Comparison of ENCODE assay signal across 9 cellular contexts in the genomic region with DNA sequence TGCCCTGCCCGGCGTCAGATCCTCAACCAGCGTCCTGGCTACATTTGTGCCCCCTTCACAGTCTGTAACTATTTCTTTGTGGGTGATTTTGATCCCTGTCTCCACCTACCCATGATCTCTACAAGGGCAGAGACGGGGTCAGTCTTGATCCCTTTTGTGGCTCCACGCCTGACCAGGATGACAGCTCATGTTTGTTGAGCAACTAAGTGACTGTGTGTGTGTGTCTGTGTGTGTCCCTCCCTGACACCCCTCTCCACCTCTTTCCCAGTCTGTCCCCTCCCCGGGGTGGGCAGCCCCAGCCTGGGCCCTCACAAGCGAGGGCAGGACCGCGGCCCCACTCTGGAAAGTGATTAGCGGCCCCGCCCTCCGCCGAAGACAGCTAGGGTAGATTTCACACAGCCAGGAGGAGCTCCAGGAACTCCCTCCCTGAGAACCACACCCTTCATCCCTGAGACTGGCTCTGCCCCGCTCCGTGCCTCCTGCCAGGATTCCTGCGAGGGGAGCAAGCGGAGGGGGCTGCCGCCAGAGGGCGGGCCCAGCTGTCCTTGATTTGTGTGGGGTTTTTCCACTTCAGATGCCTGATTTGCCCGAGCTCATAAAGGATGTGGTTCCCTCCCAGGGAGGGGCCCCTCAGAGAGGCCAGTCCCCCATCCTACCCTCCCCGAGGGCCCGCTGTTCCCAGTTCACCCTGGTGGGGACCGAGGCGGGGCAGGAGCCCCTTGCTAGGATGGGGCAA. TPM values are rescaled to one million over a fixed set of nuclear protein-coding genes. Genes with fewer than 3 reads are reported as not detected.
DNase-seq lines count a peak whose midpoint lies in the region; ATAC-seq, FAIRE-seq and TF ChIP-seq lines count a peak whose summit lies in the region.
"Had no signal": no experiment of that assay in that cellular context is flagged by ENCODE, and none has a peak within 500 bp of the region (broad histone marks: within the 10 kb centered on the region; RNA-seq: fewer than 3 reads in every experiment).

No MANE protein-coding gene starts in this region.

- H3K27me3 Mint-ChIP-seq in naive thymus-derived CD4-positive, alpha-beta T cell: peaks cover 27 to 56% (median 35%) of the 10 kb centered on the region in 5 donors
- peaks cover 73% of the 10 kb centered on the region for H3K27me3 Mint-ChIP-seq in stimulated activated memory B cell treated with anti-CD40 and anti-IgM and Interleukin-4, amounts not matched to agents 10 μg/mL and 1 μg/mL and 100 μg/mL, for 72 hours

- no peak overlapping the region for H3K4me3 ChIP-seq in bronchial epithelial cell (ENCODE audit: low read depth, low read length)
- H3K4me3 ChIP-seq in naive thymus-derived CD4-positive, alpha-beta T cell (ENCODE audit: low read length): no peak overlapping the region

- no peaks in the 10 kb centered on the region for H3K4me1 ChIP-seq in naive thymus-derived CD4-positive, alpha-beta T cell (ENCODE audit: control insufficient read depth in 2 of 2, insufficient read depth in 2 of 2, low read length in 2 of 2)

- peaks cover 38% of the 10 kb centered on the region for H3K27me3 ChIP-seq in bronchial epithelial cell (ENCODE audit: control insufficient read depth, insufficient read depth, low read length)
- H3K27me3 ChIP-seq in naive thymus-derived CD4-positive, alpha-beta T cell (ENCODE audit: control insufficient read depth in 2 of 2, insufficient read depth in 2 of 2, low read length in 2 of 2): peaks cover 2 to 4% of the 10 kb centered on the region in 2 donors

- no peaks in the 10 kb centered on the region for H3K9me3 Mint-ChIP-seq in naive thymus-derived CD4-positive, alpha-beta T cell
- peaks cover 2% of the 10 kb centered on the region for H3K9me3 Mint-ChIP-seq in stimulated activated memory B cell treated with anti-CD40 and anti-IgM and Interleukin-4, amounts not matched to agents 10 μg/mL and 1 μg/mL and 100 μg/mL, for 72 hours
- H3K9me3 Mint-ChIP-seq: stimulated activated naive CD8-positive, alpha-beta T cell treated with anti-CD3 and anti-CD28 coated beads, Interleukin-15, Interleukin-2, amounts not matched to agents 100 ng/mL and 50 ng/mL, for 24 hours had no signal

- DNase-seq in D721Med (ENCODE audit: insufficient read length, low spot score) (no peak), LoVo (ENCODE audit: low spot score) (peak; percentile 61), bronchial epithelial cell (ENCODE audit: low read depth) (no peak), NCI-H187 (lab: John Stamatoyannopoulos, UW) (no peak)
- DNase-seq in naive thymus-derived CD4-positive, alpha-beta T cell: no peak

- no peaks in the 10 kb centered on the region for H3K9me3 ChIP-seq in naive thymus-derived CD4-positive, alpha-beta T cell (ENCODE audit: control insufficient read depth in 2 of 3, low read length in 3 of 3)

- no peak overlapping the region for H3K4me3 Mint-ChIP-seq in naive thymus-derived CD4-positive, alpha-beta T cell
- H3K4me3 Mint-ChIP-seq in stimulated activated memory B cell treated with anti-CD40 and anti-IgM and Interleukin-4, amounts not matched to agents 10 μg/mL and 1 μg/mL and 100 μg/mL, for 72 hours: no peak overlapping the region
- H3K4me3 Mint-ChIP-seq: stimulated activated naive CD8-positive, alpha-beta T cell treated with anti-CD3 and anti-CD28 coated beads, Interleukin-15, Interleukin-2, amounts not matched to agents 100 ng/mL and 50 ng/mL, for 24 hours had no signal

- POLR2A ChIA-PET in naive thymus-derived CD4-positive, alpha-beta T cell (lab: Charles Lee): no interaction called here

- CTCF ChIA-PET in naive thymus-derived CD4-positive, alpha-beta T cell (lab: Charles Lee): interaction anchor here (0.6 kb wide), 1 partner anchor 40 kb away, joined by 3 read pairs; no protein-coding TSS in a partner anchor

- peak; percentile 37 for ATAC-seq in naive thymus-derived CD4-positive, alpha-beta T cell
- ATAC-seq in HG03342 (IDR thresholded peaks at IDR 0.05; ENCODE audit: unreplicated experiment) (no peak), HG02571 (IDR thresholded peaks at IDR 0.05; ENCODE audit: unreplicated experiment) (no peak)
- no peak for ATAC-seq in stimulated activated memory B cell treated with anti-CD40 and anti-IgM and Interleukin-4, amounts not matched to agents 10 μg/mL and 1 μg/mL and 100 μg/mL, for 72 hours

- H3K36me3 Mint-ChIP-seq in naive thymus-derived CD4-positive, alpha-beta T cell: peaks cover 0 to 5% (median 0%) of the 10 kb centered on the region in 5 donors
- no peaks in the 10 kb centered on the region for H3K36me3 Mint-ChIP-seq in stimulated activated memory B cell treated with anti-CD40 and anti-IgM and Interleukin-4, amounts not matched to agents 10 μg/mL and 1 μg/mL and 100 μg/mL, for 72 hours

- no peak for FAIRE-seq in D721Med (lab: Jason Lieb, UNC)
- FAIRE-seq in bronchial epithelial cell (lab: Jason Lieb, UNC): no peak

- TF ChIP-seq CTCF in D721Med (IDR thresholded peaks at IDR 0.05; ENCODE audit: insufficient read depth, missing control alignments) (peak; percentile 30), bronchial epithelial cell (IDR thresholded peaks at IDR 0.05; ENCODE audit: insufficient read depth, low read length, severe bottlenecking) (peak; percentile 25)

- intact Hi-C loops in naive thymus-derived CD4-positive, alpha-beta T cell (cut with micrococcal nuclease): loop anchor here in 1 of 2 donors (10.0 kb wide), 1 partner anchor 399 kb away; no protein-coding TSS in a partner anchor

- H3K36me3 ChIP-seq in bronchial epithelial cell (ENCODE audit: control insufficient read depth, insufficient read depth, low read length): no peaks in the 10 kb centered on the region
- no peaks in the 10 kb centered on the region for H3K36me3 ChIP-seq in naive thymus-derived CD4-positive, alpha-beta T cell (ENCODE audit: control insufficient read depth in 2 of 3, insufficient read depth in 3 of 3, low read length in 3 of 3)

- H3K27ac ChIP-seq in naive thymus-derived CD4-positive, alpha-beta T cell (ENCODE audit: low read depth, low read length): no peak overlapping the region

- H3K4me1 Mint-ChIP-seq in naive thymus-derived CD4-positive, alpha-beta T cell: peaks cover 0 to 9% (median 3%) of the 10 kb centered on the region in 7 donors
- H3K4me1 Mint-ChIP-seq in stimulated activated memory B cell treated with anti-CD40 and anti-IgM and Interleukin-4, amounts not matched to agents 10 μg/mL and 1 μg/mL and 100 μg/mL, for 72 hours: peaks cover 12% of the 10 kb centered on the region

- no peak overlapping the region for H3K27ac Mint-ChIP-seq in naive thymus-derived CD4-positive, alpha-beta T cell
- no peak overlapping the region for H3K27ac Mint-ChIP-seq in stimulated activated memory B cell treated with anti-CD40 and anti-IgM and Interleukin-4, amounts not matched to agents 10 μg/mL and 1 μg/mL and 100 μg/mL, for 72 hours
- H3K27ac Mint-ChIP-seq: stimulated activated naive CD8-positive, alpha-beta T cell treated with anti-CD3 and anti-CD28 coated beads, Interleukin-15, Interleukin-2, amounts not matched to agents 100 ng/mL and 50 ng/mL, for 24 hours had no signal

RNA-seq across cellular contexts. Expression of a gene that starts 5.3 kb away (rescaled TPM):
- total RNA-seq in bronchial epithelial cell: 2.2 TPM in 1 of 2 replicates, not detected in the other
- not detected for total RNA-seq in naive thymus-derived CD4-positive, alpha-beta T cell
- polyA plus RNA-seq in naive thymus-derived CD4-positive, alpha-beta T cell: not detected

RNA-seq across cellular contexts. Expression of a gene that starts 19.5 kb away (rescaled TPM):
- 2.9 and 6.0 TPM in 2 replicates for total RNA-seq in bronchial epithelial cell
- 10 to 100 TPM in 2 of 5 experiments, 1 to 10 TPM in 3; 5.5 to 27.0 (median 8.2) TPM for total RNA-seq in naive thymus-derived CD4-positive, alpha-beta T cell
- 10 to 100 TPM; 15.6 to 15.8 TPM for polyA plus RNA-seq in naive thymus-derived CD4-positive, alpha-beta T cell

RNA-seq across cellular contexts. Expression of a gene that starts 31.0 kb away (rescaled TPM):
- under 0.01 and 0.13 TPM in 2 replicates for total RNA-seq in bronchial epithelial cell
- total RNA-seq in naive thymus-derived CD4-positive, alpha-beta T cell: not detected
- not detected for polyA plus RNA-seq in naive thymus-derived CD4-positive, alpha-beta T cell

RNA-seq across cellular contexts. Expression of a gene that starts 35.9 kb away (rescaled TPM):
- total RNA-seq in bronchial epithelial cell: 115 and 219 TPM in 2 replicates
- 100 to 1,000 TPM in 1 of 5 experiments, 10 to 100 TPM in 4; 40.0 to 114 (median 71.1) TPM for total RNA-seq in naive thymus-derived CD4-positive, alpha-beta T cell
- 100 to 1,000 TPM; 166 to 180 TPM for polyA plus RNA-seq in naive thymus-derived CD4-positive, alpha-beta T cell

RNA-seq across cellular contexts. Expression of a gene that starts 41.2 kb away (rescaled TPM):
- total RNA-seq in bronchial epithelial cell: 5,082 and 6,563 TPM in 2 replicates
- 1,000 to 10,000 TPM; 2,562 to 3,376 (median 2,918) TPM for total RNA-seq in naive thymus-derived CD4-positive, alpha-beta T cell
- 1,000 to 10,000 TPM; 7,065 to 7,254 TPM for polyA plus RNA-seq in naive thymus-derived CD4-positive, alpha-beta T cell
